22 cellular contexts compared by ENCODE assay signal in the genomic region with DNA sequence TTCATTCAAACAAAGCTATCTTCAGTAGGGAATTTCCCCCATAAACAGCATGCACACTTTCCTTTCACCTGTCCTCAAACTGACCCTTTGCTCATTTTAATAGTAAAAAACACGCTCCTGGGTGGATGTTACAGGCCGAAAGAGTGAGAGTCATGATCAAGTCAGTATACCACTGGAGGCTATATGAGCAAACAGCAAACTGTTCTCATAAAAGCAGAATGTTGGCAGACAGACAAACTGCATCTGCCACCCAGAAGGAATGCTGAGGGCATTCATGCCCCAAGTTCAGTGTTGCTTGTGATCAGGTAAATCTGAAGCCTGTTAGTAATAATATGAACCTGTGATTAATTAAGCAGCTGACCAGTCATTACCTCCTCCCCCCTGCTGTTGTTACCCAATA.
"Had no signal": no experiment of that assay in that cellular context is flagged by ENCODE, and none has a peak within 500 bp of the region (broad histone marks: within the 10 kb centered on the region; RNA-seq: fewer than 3 reads in every experiment).

No MANE protein-coding gene starts in this region.

- H3K9ac ChIP-seq: neural progenitor cell had no signal

- H3K27me3 ChIP-seq: esophagus squamous epithelium, neural progenitor cell, ovary, right lobe of liver, tibial artery, upper lobe of right lung, vagina had no signal

- H2AFZ ChIP-seq: neural progenitor cell had no signal

- ATAC-seq: left cardiac atrium; lower lobe of right lung; natural killer cell treated with Interleukin-12 subunit alpha and Interleukin-12 subunit beta and Interleukin-15 and Interleukin-18, amount 100 ng/mL, for 72 hours; right lobe of liver; stimulated activated effector memory CD8-positive, alpha-beta T cell treated with anti-CD3 and anti-CD28 coated beads, Interleukin-12 subunit alpha, Interleukin-12 subunit beta, amount 100 ng/mL, for 72 hours; upper lobe of right lung had no signal

- H3K36me3 ChIP-seq: esophagus squamous epithelium, left ventricle myocardium inferior, lower lobe of right lung, neural progenitor cell, ovary, right lobe of liver, tibial artery, upper lobe of right lung, vagina had no signal

- H3K9me3 ChIP-seq: esophagus squamous epithelium, left ventricle myocardium inferior, lower lobe of right lung, ovary, right lobe of liver, tibial artery, upper lobe of right lung, vagina had no signal

- H3K4me2 ChIP-seq: neural progenitor cell had no signal

- H3K4me1 ChIP-seq: esophagus squamous epithelium, left ventricle myocardium inferior, lower lobe of right lung, right lobe of liver, tibial artery, upper lobe of right lung, vagina had no signal

- H3K27ac ChIP-seq: dorsolateral prefrontal cortex, esophagus squamous epithelium, left ventricle myocardium inferior, lower lobe of right lung, neural progenitor cell, ovary, right lobe of liver, tibial artery, upper lobe of right lung, vagina had no signal

- DNase-seq: cortex of kidney; dorsolateral prefrontal cortex; effector CD8-positive, alpha-beta T cell; esophagus squamous epithelium; foreskin fibroblast; immature natural killer cell; left cardiac atrium; left ventricle myocardium inferior; lower lobe of right lung; mesenchymal stem cell; midbrain; nucleus accumbens; ovary; right lobe of liver; stimulated activated CD4-positive, alpha-beta T cell treated with anti-CD3 and anti-CD28 coated beads, Interleukin-4, amount 100 ng/mL, for 1 hour; stimulated activated CD8-positive, alpha-beta memory T cell treated with anti-CD3 and anti-CD28 coated beads, Interleukin-4, amount 100 ng/mL, for 48 hours; tibial artery; upper lobe of right lung had no signal

- H3K4me3 ChIP-seq: dorsolateral prefrontal cortex, esophagus squamous epithelium, left ventricle myocardium inferior, lower lobe of right lung, neural progenitor cell, ovary, right lobe of liver, tibial artery, upper lobe of right lung, vagina had no signal
